In the genomic region with DNA sequence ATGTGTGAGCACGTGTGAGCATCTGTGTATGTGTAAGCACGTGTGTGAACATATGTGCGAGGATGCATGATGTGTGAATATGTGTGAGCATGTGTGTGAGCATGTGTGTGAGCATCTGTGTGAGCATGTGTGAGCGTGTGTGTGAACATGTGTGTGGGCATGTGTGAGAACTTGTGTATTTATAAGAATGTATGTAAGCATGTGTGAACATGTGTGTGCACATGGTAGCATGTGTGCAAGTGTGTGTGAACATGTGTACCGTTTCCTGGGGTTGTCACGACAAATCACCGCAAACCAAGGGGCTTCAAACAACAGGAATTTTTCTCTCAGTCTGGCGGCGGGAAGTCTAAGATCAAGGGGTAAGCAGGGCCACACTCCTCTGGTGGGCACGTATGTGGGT, we compare ENCODE assay signal across 28 cellular contexts.
"Had no signal": no experiment of that assay in that cellular context is flagged by ENCODE, and none has a peak within 500 bp of the region (broad histone marks: within the 10 kb centered on the region; RNA-seq: fewer than 3 reads in every experiment).

No MANE protein-coding gene starts in this region.

- H3K4me2 ChIP-seq: smooth muscle cell had no signal

- H3K9me3 ChIP-seq: ovary, psoas muscle, spleen, suprapubic skin, testis, tibial artery, transverse colon, upper lobe of left lung, vagina had no signal

- DNase-seq: naive thymus-derived CD8-positive, alpha-beta T cell; nephron progenitor cell; occipital lobe; ovary; psoas muscle; right cardiac atrium; spleen; stimulated activated CD4-positive, alpha-beta T cell treated with anti-CD3 and anti-CD28 coated beads, Interleukin-12 subunit alpha, Interleukin-12 subunit beta, amount 100 ng/mL, for 4 hours; stimulated activated CD4-positive, alpha-beta T cell treated with anti-CD3 and anti-CD28 coated beads, Interleukin-1b, Interleukin-23, amount 100 ng/mL, for 48 hours; stimulated activated CD4-positive, alpha-beta T cell treated with anti-CD3 and anti-CD28 coated beads, Interleukin-4, amount 100 ng/mL, for 1 hour; stimulated activated CD4-positive, alpha-beta T cell treated with anti-CD3 and anti-CD28 coated beads, Interleukin-4, amount 100 ng/mL, for 4 hours; stimulated activated CD8-positive, alpha-beta memory T cell treated with anti-CD3 and anti-CD28 coated beads, Interleukin-4, amount 100 ng/mL, for 48 hours; stimulated activated naive CD4-positive, alpha-beta T cell; stimulated activated naive CD8-positive, alpha-beta T cell treated with anti-CD3 and anti-CD28 coated beads, Interleukin-15, amount 100 ng/mL, for 72 hours; stimulated activated naive CD8-positive, alpha-beta T cell treated with anti-CD3 and anti-CD28 coated beads, Interleukin-15, Interleukin-2, amounts not matched to agents 100 U/mL and 50 U/mL, for 24 hours; substantia nigra; testis; tibial artery; transverse colon; upper lobe of left lung had no signal

- ATAC-seq: naive thymus-derived CD8-positive, alpha-beta T cell; natural killer cell treated with Interleukin-12 subunit alpha and Interleukin-12 subunit beta and Interleukin-15 and Interleukin-18, amount 100 ng/mL, for 72 hours; psoas muscle; right cardiac atrium; sciatic nerve; stimulated activated memory B cell treated with anti-CD40 and anti-IgM and Interleukin-4, amounts not matched to agents 10 μg/mL and 1 μg/mL and 100 μg/mL, for 72 hours; stimulated activated naive CD8-positive, alpha-beta T cell treated with anti-CD3 and anti-CD28 coated beads, Interleukin-15, amount 100 ng/mL, for 72 hours; stimulated activated naive CD8-positive, alpha-beta T cell treated with anti-CD3 and anti-CD28 coated beads, Interleukin-15, Interleukin-2, amounts not matched to agents 100 U/mL and 50 U/mL, for 24 hours had no signal

- H2AFZ ChIP-seq: parathyroid adenoma had no signal

- H3K79me2 ChIP-seq: parathyroid adenoma had no signal

- H3K27ac ChIP-seq: ovary, parathyroid adenoma, psoas muscle, skin epidermis, spleen, suprapubic skin, testis, tibial artery, transverse colon, upper lobe of left lung, vagina had no signal

- H3K27me3 ChIP-seq: ovary, testis, transverse colon, upper lobe of left lung, vagina had no signal

- H3K36me3 ChIP-seq: ovary, spleen, suprapubic skin, tibial artery, transverse colon, upper lobe of left lung, vagina had no signal

- H3K4me3 ChIP-seq: ovary, psoas muscle, skin epidermis, smooth muscle cell, spleen, suprapubic skin, testis, tibial artery, transverse colon, upper lobe of left lung, vagina had no signal

- H3K9ac ChIP-seq: parathyroid adenoma had no signal

- H3K4me1 ChIP-seq: parathyroid adenoma, psoas muscle, suprapubic skin, testis, tibial artery, transverse colon, upper lobe of left lung, vagina had no signal
